In the genomic region with DNA sequence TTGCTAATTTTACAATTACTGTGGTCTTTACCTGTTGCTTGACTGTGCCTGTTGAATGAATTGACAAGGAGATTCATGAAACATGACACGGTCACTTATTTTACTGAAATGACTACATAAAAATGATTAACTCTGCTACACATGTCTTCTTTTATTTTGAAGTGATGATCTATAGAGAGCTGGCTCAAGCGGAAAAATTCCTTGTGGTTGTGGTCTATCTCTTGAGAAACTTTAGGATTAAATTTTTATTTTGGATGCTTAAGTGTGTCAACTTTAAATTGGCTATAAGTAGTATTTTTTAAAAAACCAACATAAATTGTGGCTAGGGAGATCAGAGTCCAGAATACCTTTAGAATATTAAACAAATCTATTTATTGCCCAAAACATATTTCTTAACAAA, we compare ENCODE assay signal across 26 cellular contexts.
"Had no signal": no experiment of that assay in that cellular context is flagged by ENCODE, and none has a peak within 500 bp of the region (broad histone marks: within the 10 kb centered on the region; RNA-seq: fewer than 3 reads in every experiment).

No MANE protein-coding gene starts in this region.

- H3K27me3 ChIP-seq: esophagus muscularis mucosa, gastroesophageal sphincter, pancreas, sigmoid colon, stomach, thyroid gland, upper lobe of right lung had no signal

- H3K4me1 ChIP-seq: esophagus muscularis mucosa, gastroesophageal sphincter, pancreas, prostate gland, sigmoid colon, stomach, thyroid gland, upper lobe of right lung had no signal

- H3K27me3 Mint-ChIP-seq: activated naive CD8-positive, alpha-beta T cell; naive B cell; stimulated activated naive B cell treated with anti-CD40 and anti-IgM and Interleukin-4, amounts not matched to agents 10 μg/mL and 1 μg/mL and 100 μg/mL, for 72 hours had no signal

- H3K4me1 Mint-ChIP-seq: naive B cell; nephron progenitor cell; stimulated activated naive B cell treated with anti-CD40 and anti-IgM and Interleukin-4, amounts not matched to agents 10 μg/mL and 1 μg/mL and 100 μg/mL, for 72 hours had no signal

- H3K4me3 Mint-ChIP-seq: activated naive CD8-positive, alpha-beta T cell; mesothelial cell of epicardium; naive B cell; nephron progenitor cell; stimulated activated naive B cell treated with anti-CD40 and anti-IgM and Interleukin-4, amounts not matched to agents 10 μg/mL and 1 μg/mL and 100 μg/mL, for 72 hours had no signal

- ATAC-seq: gastroesophageal sphincter; pancreas; stimulated activated naive B cell treated with anti-CD40 and anti-IgM and Interleukin-4, amounts not matched to agents 10 μg/mL and 1 μg/mL and 100 μg/mL, for 72 hours; upper lobe of right lung had no signal

- H3K27ac ChIP-seq: esophagus muscularis mucosa, gastroesophageal sphincter, pancreas, prostate gland, sigmoid colon, stomach, thyroid gland, upper lobe of right lung, VCaP had no signal

- H3K36me3 Mint-ChIP-seq: activated naive CD8-positive, alpha-beta T cell; mesothelial cell of epicardium; naive B cell; stimulated activated naive B cell treated with anti-CD40 and anti-IgM and Interleukin-4, amounts not matched to agents 10 μg/mL and 1 μg/mL and 100 μg/mL, for 72 hours had no signal

- H3K27ac Mint-ChIP-seq: activated naive CD8-positive, alpha-beta T cell; mesothelial cell of epicardium; naive B cell; nephron progenitor cell; stimulated activated naive B cell treated with anti-CD40 and anti-IgM and Interleukin-4, amounts not matched to agents 10 μg/mL and 1 μg/mL and 100 μg/mL, for 72 hours had no signal

- H3K9me3 ChIP-seq: esophagus muscularis mucosa, gastroesophageal sphincter, pancreas, prostate gland, sigmoid colon, stomach, thyroid gland, upper lobe of right lung had no signal

- H3K4me3 ChIP-seq: esophagus muscularis mucosa, gastroesophageal sphincter, pancreas, prostate gland, sigmoid colon, stomach, thyroid gland, upper lobe of right lung had no signal

- DNase-seq: activated CD4-positive, alpha-beta T cell treated with anti-CD3 and anti-CD28 coated beads for 4 hours; activated CD4-positive, alpha-beta T cell treated with anti-CD3 and anti-CD28 coated beads, Interleukin-2, amount 50 U/mL, for 4 hours; activated CD8-positive, alpha-beta memory T cell treated with anti-CD3 and anti-CD28 coated beads for 24 hours; activated effector memory CD4-positive, alpha-beta T cell treated with Interleukin-2 at 50 U/mL for 16 hours; activated naive CD4-positive, alpha-beta T cell treated with Interleukin-2 at 50 U/mL for 16 hours; dermis blood vessel endothelial cell; effector CD4-positive, alpha-beta T cell; head of caudate nucleus; hippocampal formation; kidney; naive B cell; nephron progenitor cell; pancreas; sigmoid colon; stimulated activated CD4-positive, alpha-beta T cell treated with anti-CD3 and anti-CD28 coated beads, Interleukin-15, amount 100 ng/mL, for 24 hours; stimulated activated CD4-positive, alpha-beta T cell treated with anti-CD3 and anti-CD28 coated beads, Interleukin-2, amount 100 ng/mL, for 24 hours; stimulated activated naive B cell treated with anti-CD40 and anti-IgM and Interleukin-4, amounts not matched to agents 10 μg/mL and 1 μg/mL and 100 μg/mL, for 72 hours; stomach; thyroid gland; upper lobe of right lung had no signal

- H3K9me3 Mint-ChIP-seq: mesothelial cell of epicardium; stimulated activated naive B cell treated with anti-CD40 and anti-IgM and Interleukin-4, amounts not matched to agents 10 μg/mL and 1 μg/mL and 100 μg/mL, for 72 hours had no signal

- H3K36me3 ChIP-seq: esophagus muscularis mucosa, gastroesophageal sphincter, pancreas, prostate gland, sigmoid colon, stomach, thyroid gland, upper lobe of right lung had no signal
